1 cellular context compared by ENCODE assay signal in the genomic region with DNA sequence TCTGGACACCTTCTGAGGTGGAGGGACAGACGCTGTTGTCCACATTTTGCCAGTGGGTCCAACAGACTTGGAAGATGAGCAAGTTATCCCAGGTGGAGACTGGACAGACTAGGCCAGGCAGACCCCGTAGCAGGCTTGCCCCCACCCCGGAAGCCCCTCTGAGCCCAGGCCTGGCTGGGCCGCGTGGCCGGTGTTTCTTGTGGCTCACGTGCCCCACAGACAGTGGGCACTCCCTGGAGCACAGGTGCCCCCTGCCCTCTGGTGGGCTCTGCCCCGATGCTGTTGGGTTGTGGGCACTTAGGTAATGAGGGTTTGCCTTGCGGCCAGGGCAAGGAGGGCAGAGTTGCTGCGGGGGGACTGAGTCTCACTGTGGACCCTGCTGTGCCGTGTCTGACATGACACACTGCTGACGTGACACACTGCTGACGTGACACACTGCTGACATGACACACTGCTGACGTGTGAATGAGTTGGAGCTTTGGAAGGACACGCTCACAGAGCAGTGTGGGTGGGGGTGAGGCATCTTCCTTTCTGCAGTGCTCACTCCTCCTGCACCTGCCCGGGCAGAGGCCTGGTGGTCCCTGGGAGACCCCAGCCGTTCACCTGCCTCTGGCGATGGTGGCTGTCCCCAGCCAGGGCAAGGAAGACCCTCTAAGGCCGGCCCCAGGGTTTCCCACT.
A peak's percentile ranks its signal among the peaks of the same experiment; 100 is the strongest.
TF ChIP-seq lines count a peak whose summit lies in the region.

No MANE protein-coding gene starts in this region.

TF ChIP-seq in GM12878, 131 proteins besides CTCF, POLR2A, EP300 and RAD21:
- TF ChIP-seq KLF5 (IDR thresholded peaks at IDR 0.05; ENCODE audit: partially characterized antibody) (no peak), NR2C1 (IDR thresholded peaks at IDR 0.05) (no peak), PAX8 (IDR thresholded peaks at IDR 0.05) (no peak), YBX1 (IDR thresholded peaks at IDR 0.05) (no peak), BCL3 (IDR thresholded peaks at IDR 0.05; ENCODE audit: borderline replicate concordance, insufficient read depth, low read depth, low read length, poor library complexity, severe bottlenecking) (peak; percentile 68), CBFB (IDR thresholded peaks at IDR 0.05; ENCODE audit: low read depth) (no peak), IRF4 (IDR thresholded peaks at IDR 0.05; ENCODE audit: low read depth, low read length) (no peak), ZNF384 (IDR thresholded peaks at IDR 0.05; ENCODE audit: borderline replicate concordance, low read depth, low read length) (no peak), POLR2AphosphoS5 (IDR thresholded peaks at IDR 0.05; ENCODE audit: low read length) (0 out of 2 replicates have a peak, but pooled peaks have one; percentile 28)
- TF ChIP-seq, protein P1, sequence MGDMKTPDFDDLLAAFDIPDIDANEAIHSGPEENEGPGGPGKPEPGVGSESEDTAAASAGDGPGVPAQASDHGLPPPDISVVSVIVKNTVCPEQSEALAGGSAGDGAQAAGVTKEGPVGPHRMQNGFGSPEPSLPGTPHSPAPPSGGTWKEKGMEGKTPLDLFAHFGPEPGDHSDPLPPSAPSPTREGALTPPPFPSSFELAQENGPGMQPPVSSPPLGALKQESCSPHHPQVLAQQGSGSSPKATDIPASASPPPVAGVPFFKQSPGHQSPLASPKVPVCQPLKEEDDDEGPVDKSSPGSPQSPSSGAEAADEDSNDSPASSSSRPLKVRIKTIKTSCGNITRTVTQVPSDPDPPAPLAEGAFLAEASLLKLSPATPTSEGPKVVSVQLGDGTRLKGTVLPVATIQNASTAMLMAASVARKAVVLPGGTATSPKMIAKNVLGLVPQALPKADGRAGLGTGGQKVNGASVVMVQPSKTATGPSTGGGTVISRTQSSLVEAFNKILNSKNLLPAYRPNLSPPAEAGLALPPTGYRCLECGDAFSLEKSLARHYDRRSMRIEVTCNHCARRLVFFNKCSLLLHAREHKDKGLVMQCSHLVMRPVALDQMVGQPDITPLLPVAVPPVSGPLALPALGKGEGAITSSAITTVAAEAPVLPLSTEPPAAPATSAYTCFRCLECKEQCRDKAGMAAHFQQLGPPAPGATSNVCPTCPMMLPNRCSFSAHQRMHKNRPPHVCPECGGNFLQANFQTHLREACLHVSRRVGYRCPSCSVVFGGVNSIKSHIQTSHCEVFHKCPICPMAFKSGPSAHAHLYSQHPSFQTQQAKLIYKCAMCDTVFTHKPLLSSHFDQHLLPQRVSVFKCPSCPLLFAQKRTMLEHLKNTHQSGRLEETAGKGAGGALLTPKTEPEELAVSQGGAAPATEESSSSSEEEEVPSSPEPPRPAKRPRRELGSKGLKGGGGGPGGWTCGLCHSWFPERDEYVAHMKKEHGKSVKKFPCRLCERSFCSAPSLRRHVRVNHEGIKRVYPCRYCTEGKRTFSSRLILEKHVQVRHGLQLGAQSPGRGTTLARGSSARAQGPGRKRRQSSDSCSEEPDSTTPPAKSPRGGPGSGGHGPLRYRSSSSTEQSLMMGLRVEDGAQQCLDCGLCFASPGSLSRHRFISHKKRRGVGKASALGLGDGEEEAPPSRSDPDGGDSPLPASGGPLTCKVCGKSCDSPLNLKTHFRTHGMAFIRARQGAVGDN (IDR thresholded peaks at IDR 0.05) = no peak
